16 cellular contexts compared by ENCODE assay signal in genomic region chr11:110121204-110121603, GRCh38. TPM values are rescaled to one million over a fixed set of nuclear protein-coding genes. Genes with fewer than 3 reads are reported as not detected.
DNase-seq lines count a peak whose midpoint lies in the region; FAIRE-seq and TF ChIP-seq lines count a peak whose summit lies in the region.
"Had no signal": no experiment of that assay in that cellular context is flagged by ENCODE, and none has a peak within 500 bp of the region (broad histone marks: within the 10 kb centered on the region; RNA-seq: fewer than 3 reads in every experiment).

No MANE protein-coding gene starts in this region.

- no peaks in the 10 kb centered on the region for H3K9me3 ChIP-seq in Caco-2
- H3K9me3 ChIP-seq in tibial nerve = no peaks in the 10 kb centered on the region
- H3K9me3 ChIP-seq: gastrocnemius medialis, SJSA1 had no signal

- CTCF ChIA-PET in Caco-2 (lab: Charles Lee) = no interaction called here

- POLR2A ChIA-PET in Caco-2 (lab: Charles Lee) = no interaction called here

- H3K36me3 Mint-ChIP-seq in Caco-2 (ENCODE audit: insufficient read depth, unreplicated experiment) = peaks cover 15% of the 10 kb centered on the region
- no peaks in the 10 kb centered on the region for H3K36me3 Mint-ChIP-seq in activated T-helper 1 cell treated with anti-CD3 and anti-CD28 coated beads, Interleukin-12 subunit alpha, Interleukin-12 subunit beta, Interleukin-2, Interleukin-4 antibody, amounts not matched to agents 30 ng/mL and 10 ng/mL and 1 ng/mL, durations not matched to agents 14 hours and 24 hours and 36 hours (ENCODE audit: low read depth)

- H3K9me3 Mint-ChIP-seq in Caco-2 (ENCODE audit: unreplicated experiment) = peaks cover 15% of the 10 kb centered on the region
- H3K9me3 Mint-ChIP-seq in activated T-helper 1 cell treated with anti-CD3 and anti-CD28 coated beads, Interleukin-12 subunit alpha, Interleukin-12 subunit beta, Interleukin-2, Interleukin-4 antibody, amounts not matched to agents 30 ng/mL and 10 ng/mL and 1 ng/mL, durations not matched to agents 14 hours and 24 hours and 36 hours = no peaks in the 10 kb centered on the region
- H3K9me3 Mint-ChIP-seq: activated T-helper 17 cell treated with anti-CD3 and anti-CD28 coated beads, Interleukin-2, amount 50 U/mL, for 72 hours; H9 had no signal

- no peak for TF ChIP-seq POLR2A in tibial nerve (IDR thresholded peaks at IDR 0.05)

- DNase-seq in Caco-2 (no peak), HTR-8/SVneo (ENCODE audit: insufficient read length, low spot score) (peak; percentile 23), astrocyte of the spinal cord (ENCODE audit: low read depth, low spot score) (peak; percentile 83), kidney glomerular epithelial cell (lab: John Stamatoyannopoulos, UW) (peak; percentile 12), tibial nerve (ENCODE audit: low spot score in 2 of 2) (no peak), mucosa of gallbladder (ENCODE audit: low spot score) (no peak), SW480 (ENCODE audit: low spot score) (no peak)
- no peak for DNase-seq in activated T-helper 1 cell treated with anti-CD3 and anti-CD28 coated beads, Interleukin-12 subunit alpha, Interleukin-12 subunit beta, Interleukin-2, Interleukin-4 antibody, amounts not matched to agents 30 ng/mL and 10 ng/mL and 1 ng/mL, durations not matched to agents 14 hours and 24 hours and 36 hours (ENCODE audit: low spot score)
- DNase-seq: central memory CD4-positive, alpha-beta T cell; gastrocnemius medialis; H9; occipital lobe; stimulated activated naive CD8-positive, alpha-beta T cell treated with anti-CD3 and anti-CD28 coated beads, Interleukin-15, Interleukin-2, amounts not matched to agents 100 U/mL and 50 U/mL, for 24 hours had no signal

- intact Hi-C loops in Caco-2 (cut with micrococcal nuclease; ENCODE audit: unreplicated experiment) = no loop called here
- intact Hi-C loops in activated T-helper 1 cell treated with anti-CD3 and anti-CD28 coated beads, Interleukin-12 subunit alpha, Interleukin-12 subunit beta, Interleukin-2, Interleukin-4 antibody, amounts not matched to agents 30 ng/mL and 10 ng/mL and 1 ng/mL, durations not matched to agents 14 hours and 24 hours and 36 hours (cut with micrococcal nuclease) = no loop called here

- 10 to 11% methylated on average over 4 of the region's 4 CpGs for WGBS in tibial nerve, 2 donors

- H3K36me3 ChIP-seq in Caco-2 (ENCODE audit: control insufficient read depth, insufficient read depth, low read length) = no peaks in the 10 kb centered on the region
- peaks cover 0 to 4% (median 0%) of the 10 kb centered on the region in 3 donors for H3K36me3 ChIP-seq in tibial nerve
- H3K36me3 ChIP-seq: gastrocnemius medialis, SJSA1 had no signal

- TSS peak; percentile 1 for BruUV-seq in Caco-2 (replicated peaks; lab: Mats Ljungman, UMichigan)

- TF ChIP-seq EP300 in tibial nerve (IDR thresholded peaks at IDR 0.05) = no peak

- FAIRE-seq in HTR-8/SVneo (lab: Jason Lieb, UNC) = no peak

- H3K27me3 Mint-ChIP-seq in Caco-2 (ENCODE audit: insufficient read depth, unreplicated experiment) = no peaks in the 10 kb centered on the region
- peaks cover 13% of the 10 kb centered on the region for H3K27me3 Mint-ChIP-seq in activated T-helper 1 cell treated with anti-CD3 and anti-CD28 coated beads, Interleukin-12 subunit alpha, Interleukin-12 subunit beta, Interleukin-2, Interleukin-4 antibody, amounts not matched to agents 30 ng/mL and 10 ng/mL and 1 ng/mL, durations not matched to agents 14 hours and 24 hours and 36 hours (ENCODE audit: insufficient read depth)

- H3K27me3 ChIP-seq in Caco-2 (replicated peaks; ENCODE audit: control insufficient read depth, insufficient read depth, low read length) = no peaks in the 10 kb centered on the region
- no peaks in the 10 kb centered on the region for H3K27me3 ChIP-seq in tibial nerve
- H3K27me3 ChIP-seq: gastrocnemius medialis, SJSA1 had no signal

- in situ Hi-C loops in astrocyte of the spinal cord (cut with HindIII; ENCODE audit: low sequenced_read_pairs) = no loop called here

- peaks cover 11% of the 10 kb centered on the region for H3K4me1 Mint-ChIP-seq in Caco-2 (ENCODE audit: low read depth, unreplicated experiment)
- H3K4me1 Mint-ChIP-seq in activated T-helper 1 cell treated with anti-CD3 and anti-CD28 coated beads, Interleukin-12 subunit alpha, Interleukin-12 subunit beta, Interleukin-2, Interleukin-4 antibody, amounts not matched to agents 30 ng/mL and 10 ng/mL and 1 ng/mL, durations not matched to agents 14 hours and 24 hours and 36 hours (ENCODE audit: low read depth) = no peaks in the 10 kb centered on the region
- H3K4me1 Mint-ChIP-seq: activated T-helper 17 cell treated with anti-CD3 and anti-CD28 coated beads, Interleukin-2, amount 50 U/mL, for 72 hours had no signal

- no peak overlapping the region for H3K4me3 Mint-ChIP-seq in Caco-2 (ENCODE audit: unreplicated experiment)
- no peak overlapping the region for H3K4me3 Mint-ChIP-seq in activated T-helper 1 cell treated with anti-CD3 and anti-CD28 coated beads, Interleukin-12 subunit alpha, Interleukin-12 subunit beta, Interleukin-2, Interleukin-4 antibody, amounts not matched to agents 30 ng/mL and 10 ng/mL and 1 ng/mL, durations not matched to agents 14 hours and 24 hours and 36 hours
- H3K4me3 Mint-ChIP-seq: activated T-helper 17 cell treated with anti-CD3 and anti-CD28 coated beads, Interleukin-2, amount 50 U/mL, for 72 hours; H9 had no signal

- H3K4me1 ChIP-seq in Caco-2 (peaks cover 8% of the 10 kb centered on the region), tibial nerve (peaks cover 0 to 29% (median 0%) of the 10 kb centered on the region in 4 donors)
- H3K4me1 ChIP-seq: SJSA1 had no signal

- H3K4me3 ChIP-seq in Caco-2 (ENCODE audit: low read depth, low read length) (no peak overlapping the region), astrocyte of the spinal cord (ENCODE audit: low read depth, low read length) (no peak overlapping the region), tibial nerve (no peak overlapping the region)
- H3K4me3 ChIP-seq: SJSA1 had no signal

- no peak overlapping the region for H3K27ac Mint-ChIP-seq in Caco-2 (ENCODE audit: unreplicated experiment)
- H3K27ac Mint-ChIP-seq in activated T-helper 1 cell treated with anti-CD3 and anti-CD28 coated beads, Interleukin-12 subunit alpha, Interleukin-12 subunit beta, Interleukin-2, Interleukin-4 antibody, amounts not matched to agents 30 ng/mL and 10 ng/mL and 1 ng/mL, durations not matched to agents 14 hours and 24 hours and 36 hours = no peak overlapping the region
- H3K27ac Mint-ChIP-seq: activated T-helper 17 cell treated with anti-CD3 and anti-CD28 coated beads, Interleukin-2, amount 50 U/mL, for 72 hours; H9 had no signal

- H3K27ac ChIP-seq in tibial nerve = peak overlapping the region in 1 of 4 donors; percentile 18
- H3K27ac ChIP-seq: KMS-11, SJSA1 had no signal

- no peak for TF ChIP-seq CTCF in Caco-2 (IDR thresholded peaks at IDR 0.05; ENCODE audit: insufficient read depth in 1 of 2, low read depth in 1 of 2, low read length in 1 of 2, severe bottlenecking in 1 of 2, unreplicated experiment in 1 of 2)
- no peak for TF ChIP-seq CTCF in astrocyte of the spinal cord (IDR thresholded peaks at IDR 0.05; ENCODE audit: low read depth, low read length)
- no peak for TF ChIP-seq CTCF in tibial nerve (IDR thresholded peaks at IDR 0.05)

RNA-seq across cellular contexts. Expression of gene ZC3H12C, which starts 28.0 kb away (rescaled TPM):
- total RNA-seq in Caco-2 (2022) (11.4 and 11.7 TPM in 2 replicates), tibial nerve (10 to 100 TPM; 15.9 to 26.0 (median 19.4) TPM), mucosa of gallbladder (13.9 TPM)
- total RNA-seq in activated T-helper 1 cell treated with anti-CD3 and anti-CD28 coated beads, Interleukin-12 subunit alpha, Interleukin-12 subunit beta, Interleukin-2, Interleukin-4 antibody, amounts not matched to agents 30 ng/mL and 10 ng/mL and 1 ng/mL, durations not matched to agents 14 hours and 24 hours and 36 hours = 5.7 and 6.2 TPM in 2 replicates

Comparison
In these comparisons a context has a peak if more than half of its experiments do, and no peak if none do; other contexts are left out.
1. DNase-seq: peak in HTR-8/SVneo (single experiment), astrocyte of the spinal cord (single experiment) and kidney glomerular epithelial cell (single experiment); none in Caco-2 (0 of 2), activated T-helper 1 cell treated with anti-CD3 and anti-CD28 coated beads, Interleukin-12 subunit alpha, Interleukin-12 subunit beta, Interleukin-2, Interleukin-4 antibody, amounts not matched to agents 30 ng/mL and 10 ng/mL and 1 ng/mL, durations not matched to agents 14 hours and 24 hours and 36 hours (single experiment), tibial nerve (0 of 2), mucosa of gallbladder (single experiment) and SW480 (single experiment).